1 cellular context compared by ENCODE assay signal in the genomic region with DNA sequence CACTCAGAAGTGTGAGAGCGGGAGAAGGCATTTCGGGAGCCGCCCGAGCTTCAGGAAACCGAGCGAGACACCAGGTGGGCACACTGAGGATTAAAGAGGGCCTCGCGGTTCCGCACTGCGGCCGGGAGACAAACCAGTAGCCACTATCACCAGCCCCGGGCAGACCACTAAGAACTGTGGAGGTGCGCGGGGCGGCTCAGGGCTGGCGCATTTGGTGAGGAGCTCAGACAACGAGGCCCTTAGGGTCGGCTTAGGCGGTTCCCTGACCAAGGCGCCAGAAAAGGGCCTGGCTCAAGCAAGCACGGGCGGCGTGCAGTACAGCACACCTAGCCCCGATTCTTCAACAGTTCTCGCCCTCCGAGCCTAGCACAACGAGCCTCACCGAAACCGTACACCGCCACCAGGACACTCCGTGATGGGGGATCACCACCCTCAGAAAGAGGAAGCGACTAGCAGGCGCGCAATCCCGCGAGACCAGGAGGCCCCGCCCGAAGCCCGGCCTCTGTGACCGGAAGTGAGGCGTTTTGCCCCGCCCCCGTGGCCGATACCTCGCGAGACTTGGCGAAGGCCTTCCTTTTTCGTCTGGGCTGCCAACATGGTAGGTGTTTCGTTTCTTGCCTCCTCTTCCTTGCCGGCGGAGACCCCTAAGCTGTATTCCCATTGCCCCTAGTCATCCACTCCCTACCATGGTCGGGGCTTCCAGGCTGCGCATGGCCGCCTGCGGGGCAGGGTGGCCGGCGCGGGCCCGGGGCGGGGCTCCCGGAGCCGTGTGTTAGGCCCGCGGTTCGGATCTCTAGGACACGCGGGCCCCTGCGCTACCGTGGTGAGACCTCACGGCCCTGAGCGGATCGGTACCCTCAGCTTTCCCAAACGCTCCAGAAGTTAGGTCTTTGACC.
A peak's percentile ranks its signal among the peaks of the same experiment; 100 is the strongest.
TF ChIP-seq lines count a peak whose summit lies in the region.

A gene (plus strand): TSS at position 574 of the 896 bp plus-strand sequence. CDS start 22 bp downstream, at position 596.
A gene with protein sequence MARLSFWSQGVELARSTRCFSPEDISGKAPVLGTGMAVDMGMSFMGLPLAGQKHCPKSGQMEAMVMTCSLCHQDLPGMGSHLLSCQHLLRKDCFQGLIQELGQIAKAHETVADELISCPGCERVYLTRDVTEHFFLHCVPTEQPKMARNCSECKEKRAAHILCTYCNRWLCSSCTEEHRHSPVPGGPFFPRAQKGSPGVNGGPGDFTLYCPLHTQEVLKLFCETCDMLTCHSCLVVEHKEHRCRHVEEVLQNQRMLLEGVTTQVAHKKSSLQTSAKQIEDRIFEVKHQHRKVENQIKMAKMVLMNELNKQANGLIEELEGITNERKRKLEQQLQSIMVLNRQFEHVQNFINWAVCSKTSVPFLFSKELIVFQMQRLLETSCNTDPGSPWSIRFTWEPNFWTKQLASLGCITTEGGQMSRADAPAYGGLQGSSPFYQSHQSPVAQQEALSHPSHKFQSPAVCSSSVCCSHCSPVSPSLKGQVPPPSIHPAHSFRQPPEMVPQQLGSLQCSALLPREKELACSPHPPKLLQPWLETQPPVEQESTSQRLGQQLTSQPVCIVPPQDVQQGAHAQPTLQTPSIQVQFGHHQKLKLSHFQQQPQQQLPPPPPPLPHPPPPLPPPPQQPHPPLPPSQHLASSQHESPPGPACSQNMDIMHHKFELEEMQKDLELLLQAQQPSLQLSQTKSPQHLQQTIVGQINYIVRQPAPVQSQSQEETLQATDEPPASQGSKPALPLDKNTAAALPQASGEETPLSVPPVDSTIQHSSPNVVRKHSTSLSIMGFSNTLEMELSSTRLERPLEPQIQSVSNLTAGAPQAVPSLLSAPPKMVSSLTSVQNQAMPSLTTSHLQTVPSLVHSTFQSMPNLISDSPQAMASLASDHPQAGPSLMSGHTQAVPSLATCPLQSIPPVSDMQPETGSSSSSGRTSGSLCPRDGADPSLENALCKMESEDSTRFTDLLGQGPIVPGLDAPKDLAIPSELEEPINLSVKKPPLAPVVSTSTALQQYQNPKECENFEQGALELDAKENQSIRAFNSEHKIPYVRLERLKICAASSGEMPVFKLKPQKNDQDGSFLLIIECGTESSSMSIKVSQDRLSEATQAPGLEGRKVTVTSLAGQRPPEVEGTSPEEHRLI (N-terminal part only) (minus strand): TSS at position 447 of the 896 bp plus-strand sequence. CDS start 10,391 bp downstream, outside the sequence.

TF ChIP-seq in K562, 482 proteins besides CTCF, POLR2A, EP300 and RAD21 (continues in another document):
- TF ChIP-seq PURB (CRISPR knock-in tag; IDR thresholded peaks at IDR 0.05; ENCODE audit: low read depth) = no peak
- TF ChIP-seq ZNF707 (CRISPR knock-in tag; conservative IDR thresholded peaks at IDR 0.05) = no peak
- TF ChIP-seq CEBPG (CRISPR knock-in tag; IDR thresholded peaks at IDR 0.05) = 0 out of 2 replicates have a peak, but pooled peaks have one; percentile 40
- TF ChIP-seq CEBPG (tag; conservative IDR thresholded peaks at IDR 0.05 in 1 of 2, IDR thresholded peaks at IDR 0.05 in 1 of 2) = no peak
- no peak for TF ChIP-seq TCF7L2 (IDR thresholded peaks at IDR 0.05; ENCODE audit: low read depth, low read length)
- peak; percentile 22 for TF ChIP-seq BRD9 (IDR thresholded peaks at IDR 0.05; ENCODE audit: low read depth, partially characterized antibody)
- no peak for TF ChIP-seq SLC30A9 (CRISPR knock-in tag; IDR thresholded peaks at IDR 0.05)
- TF ChIP-seq DPF2 (IDR thresholded peaks at IDR 0.05) = 0 out of 2 replicates have a peak, but pooled peaks have one; percentile 8
- TF ChIP-seq, protein P1, sequence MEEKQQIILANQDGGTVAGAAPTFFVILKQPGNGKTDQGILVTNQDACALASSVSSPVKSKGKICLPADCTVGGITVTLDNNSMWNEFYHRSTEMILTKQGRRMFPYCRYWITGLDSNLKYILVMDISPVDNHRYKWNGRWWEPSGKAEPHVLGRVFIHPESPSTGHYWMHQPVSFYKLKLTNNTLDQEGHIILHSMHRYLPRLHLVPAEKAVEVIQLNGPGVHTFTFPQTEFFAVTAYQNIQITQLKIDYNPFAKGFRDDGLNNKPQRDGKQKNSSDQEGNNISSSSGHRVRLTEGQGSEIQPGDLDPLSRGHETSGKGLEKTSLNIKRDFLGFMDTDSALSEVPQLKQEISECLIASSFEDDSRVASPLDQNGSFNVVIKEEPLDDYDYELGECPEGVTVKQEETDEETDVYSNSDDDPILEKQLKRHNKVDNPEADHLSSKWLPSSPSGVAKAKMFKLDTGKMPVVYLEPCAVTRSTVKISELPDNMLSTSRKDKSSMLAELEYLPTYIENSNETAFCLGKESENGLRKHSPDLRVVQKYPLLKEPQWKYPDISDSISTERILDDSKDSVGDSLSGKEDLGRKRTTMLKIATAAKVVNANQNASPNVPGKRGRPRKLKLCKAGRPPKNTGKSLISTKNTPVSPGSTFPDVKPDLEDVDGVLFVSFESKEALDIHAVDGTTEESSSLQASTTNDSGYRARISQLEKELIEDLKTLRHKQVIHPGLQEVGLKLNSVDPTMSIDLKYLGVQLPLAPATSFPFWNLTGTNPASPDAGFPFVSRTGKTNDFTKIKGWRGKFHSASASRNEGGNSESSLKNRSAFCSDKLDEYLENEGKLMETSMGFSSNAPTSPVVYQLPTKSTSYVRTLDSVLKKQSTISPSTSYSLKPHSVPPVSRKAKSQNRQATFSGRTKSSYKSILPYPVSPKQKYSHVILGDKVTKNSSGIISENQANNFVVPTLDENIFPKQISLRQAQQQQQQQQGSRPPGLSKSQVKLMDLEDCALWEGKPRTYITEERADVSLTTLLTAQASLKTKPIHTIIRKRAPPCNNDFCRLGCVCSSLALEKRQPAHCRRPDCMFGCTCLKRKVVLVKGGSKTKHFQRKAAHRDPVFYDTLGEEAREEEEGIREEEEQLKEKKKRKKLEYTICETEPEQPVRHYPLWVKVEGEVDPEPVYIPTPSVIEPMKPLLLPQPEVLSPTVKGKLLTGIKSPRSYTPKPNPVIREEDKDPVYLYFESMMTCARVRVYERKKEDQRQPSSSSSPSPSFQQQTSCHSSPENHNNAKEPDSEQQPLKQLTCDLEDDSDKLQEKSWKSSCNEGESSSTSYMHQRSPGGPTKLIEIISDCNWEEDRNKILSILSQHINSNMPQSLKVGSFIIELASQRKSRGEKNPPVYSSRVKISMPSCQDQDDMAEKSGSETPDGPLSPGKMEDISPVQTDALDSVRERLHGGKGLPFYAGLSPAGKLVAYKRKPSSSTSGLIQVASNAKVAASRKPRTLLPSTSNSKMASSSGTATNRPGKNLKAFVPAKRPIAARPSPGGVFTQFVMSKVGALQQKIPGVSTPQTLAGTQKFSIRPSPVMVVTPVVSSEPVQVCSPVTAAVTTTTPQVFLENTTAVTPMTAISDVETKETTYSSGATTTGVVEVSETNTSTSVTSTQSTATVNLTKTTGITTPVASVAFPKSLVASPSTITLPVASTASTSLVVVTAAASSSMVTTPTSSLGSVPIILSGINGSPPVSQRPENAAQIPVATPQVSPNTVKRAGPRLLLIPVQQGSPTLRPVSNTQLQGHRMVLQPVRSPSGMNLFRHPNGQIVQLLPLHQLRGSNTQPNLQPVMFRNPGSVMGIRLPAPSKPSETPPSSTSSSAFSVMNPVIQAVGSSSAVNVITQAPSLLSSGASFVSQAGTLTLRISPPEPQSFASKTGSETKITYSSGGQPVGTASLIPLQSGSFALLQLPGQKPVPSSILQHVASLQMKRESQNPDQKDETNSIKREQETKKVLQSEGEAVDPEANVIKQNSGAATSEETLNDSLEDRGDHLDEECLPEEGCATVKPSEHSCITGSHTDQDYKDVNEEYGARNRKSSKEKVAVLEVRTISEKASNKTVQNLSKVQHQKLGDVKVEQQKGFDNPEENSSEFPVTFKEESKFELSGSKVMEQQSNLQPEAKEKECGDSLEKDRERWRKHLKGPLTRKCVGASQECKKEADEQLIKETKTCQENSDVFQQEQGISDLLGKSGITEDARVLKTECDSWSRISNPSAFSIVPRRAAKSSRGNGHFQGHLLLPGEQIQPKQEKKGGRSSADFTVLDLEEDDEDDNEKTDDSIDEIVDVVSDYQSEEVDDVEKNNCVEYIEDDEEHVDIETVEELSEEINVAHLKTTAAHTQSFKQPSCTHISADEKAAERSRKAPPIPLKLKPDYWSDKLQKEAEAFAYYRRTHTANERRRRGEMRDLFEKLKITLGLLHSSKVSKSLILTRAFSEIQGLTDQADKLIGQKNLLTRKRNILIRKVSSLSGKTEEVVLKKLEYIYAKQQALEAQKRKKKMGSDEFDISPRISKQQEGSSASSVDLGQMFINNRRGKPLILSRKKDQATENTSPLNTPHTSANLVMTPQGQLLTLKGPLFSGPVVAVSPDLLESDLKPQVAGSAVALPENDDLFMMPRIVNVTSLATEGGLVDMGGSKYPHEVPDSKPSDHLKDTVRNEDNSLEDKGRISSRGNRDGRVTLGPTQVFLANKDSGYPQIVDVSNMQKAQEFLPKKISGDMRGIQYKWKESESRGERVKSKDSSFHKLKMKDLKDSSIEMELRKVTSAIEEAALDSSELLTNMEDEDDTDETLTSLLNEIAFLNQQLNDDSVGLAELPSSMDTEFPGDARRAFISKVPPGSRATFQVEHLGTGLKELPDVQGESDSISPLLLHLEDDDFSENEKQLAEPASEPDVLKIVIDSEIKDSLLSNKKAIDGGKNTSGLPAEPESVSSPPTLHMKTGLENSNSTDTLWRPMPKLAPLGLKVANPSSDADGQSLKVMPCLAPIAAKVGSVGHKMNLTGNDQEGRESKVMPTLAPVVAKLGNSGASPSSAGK (IDR thresholded peaks at IDR 0.05) = peak; percentile 44; the same call in 1 of the 2 replicates
- TF ChIP-seq TCF7 (IDR thresholded peaks at IDR 0.05; ENCODE audit: borderline replicate concordance) = 0 out of 2 replicates have a peak, but pooled peaks have one; percentile 29
- 0 out of 2 replicates have a peak, but pooled peaks have one; percentile 77 for TF ChIP-seq RHOXF2B (CRISPR knock-in tag; conservative IDR thresholded peaks at IDR 0.05)
- TF ChIP-seq, protein P2, sequence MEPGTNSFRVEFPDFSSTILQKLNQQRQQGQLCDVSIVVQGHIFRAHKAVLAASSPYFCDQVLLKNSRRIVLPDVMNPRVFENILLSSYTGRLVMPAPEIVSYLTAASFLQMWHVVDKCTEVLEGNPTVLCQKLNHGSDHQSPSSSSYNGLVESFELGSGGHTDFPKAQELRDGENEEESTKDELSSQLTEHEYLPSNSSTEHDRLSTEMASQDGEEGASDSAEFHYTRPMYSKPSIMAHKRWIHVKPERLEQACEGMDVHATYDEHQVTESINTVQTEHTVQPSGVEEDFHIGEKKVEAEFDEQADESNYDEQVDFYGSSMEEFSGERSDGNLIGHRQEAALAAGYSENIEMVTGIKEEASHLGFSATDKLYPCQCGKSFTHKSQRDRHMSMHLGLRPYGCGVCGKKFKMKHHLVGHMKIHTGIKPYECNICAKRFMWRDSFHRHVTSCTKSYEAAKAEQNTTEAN (CRISPR knock-in tag; IDR thresholded peaks at IDR 0.05) = no peak
- TF ChIP-seq, protein P3, sequence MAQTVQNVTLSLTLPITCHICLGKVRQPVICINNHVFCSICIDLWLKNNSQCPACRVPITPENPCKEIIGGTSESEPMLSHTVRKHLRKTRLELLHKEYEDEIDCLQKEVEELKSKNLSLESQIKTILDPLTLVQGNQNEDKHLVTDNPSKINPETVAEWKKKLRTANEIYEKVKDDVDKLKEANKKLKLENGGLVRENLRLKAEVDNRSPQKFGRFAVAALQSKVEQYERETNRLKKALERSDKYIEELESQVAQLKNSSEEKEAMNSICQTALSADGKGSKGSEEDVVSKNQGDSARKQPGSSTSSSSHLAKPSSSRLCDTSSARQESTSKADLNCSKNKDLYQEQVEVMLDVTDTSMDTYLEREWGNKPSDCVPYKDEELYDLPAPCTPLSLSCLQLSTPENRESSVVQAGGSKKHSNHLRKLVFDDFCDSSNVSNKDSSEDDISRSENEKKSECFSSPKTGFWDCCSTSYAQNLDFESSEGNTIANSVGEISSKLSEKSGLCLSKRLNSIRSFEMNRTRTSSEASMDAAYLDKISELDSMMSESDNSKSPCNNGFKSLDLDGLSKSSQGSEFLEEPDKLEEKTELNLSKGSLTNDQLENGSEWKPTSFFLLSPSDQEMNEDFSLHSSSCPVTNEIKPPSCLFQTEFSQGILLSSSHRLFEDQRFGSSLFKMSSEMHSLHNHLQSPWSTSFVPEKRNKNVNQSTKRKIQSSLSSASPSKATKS (CRISPR knock-in tag; IDR thresholded peaks at IDR 0.05) = no peak
- peak; percentile 77 for TF ChIP-seq CREM (IDR thresholded peaks at IDR 0.05; ENCODE audit: low read depth)
- TF ChIP-seq SAFB2 (IDR thresholded peaks at IDR 0.05; ENCODE audit: borderline replicate concordance, low read depth, low read length, severe bottlenecking) = no peak
